In the genomic region with DNA sequence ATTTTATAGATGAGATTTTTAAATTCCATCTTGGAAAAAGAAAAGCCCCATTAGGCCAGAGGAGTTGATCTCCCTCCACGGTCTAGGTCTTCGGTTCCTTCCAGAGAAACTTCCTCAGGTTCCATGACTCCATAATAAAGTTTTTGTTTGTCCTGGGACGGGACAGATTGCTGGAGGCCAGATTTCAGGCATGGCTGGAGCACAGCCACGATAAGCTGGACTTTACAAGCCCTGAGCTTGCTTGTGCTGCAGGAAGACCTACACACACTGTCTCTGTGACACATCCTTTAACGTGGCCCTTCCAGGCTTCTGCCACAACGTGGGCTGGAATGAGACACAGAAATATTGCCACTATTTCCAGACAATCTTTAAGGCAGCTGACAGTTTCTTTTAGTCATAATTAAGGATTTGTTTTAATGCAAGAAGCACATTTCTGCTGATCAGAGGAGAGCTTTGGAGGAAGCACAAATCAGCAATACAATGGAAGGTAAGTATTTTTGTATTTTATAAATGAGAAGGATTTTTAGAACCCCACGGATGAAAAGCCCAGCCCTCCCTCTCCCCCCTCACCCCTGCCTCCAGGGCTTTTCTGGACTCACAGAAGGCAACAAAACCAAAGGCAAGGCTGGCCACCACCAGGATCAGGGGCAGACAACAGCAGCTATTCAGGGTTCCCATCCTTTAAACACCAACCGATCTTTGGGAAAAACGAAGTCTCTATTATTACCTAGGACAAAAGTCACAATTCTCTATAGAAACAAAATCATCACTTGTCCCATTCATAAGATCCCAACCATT, we compare ENCODE assay signal across 10 cellular contexts. TPM values are rescaled to one million over a fixed set of nuclear protein-coding genes. Genes with fewer than 3 reads are reported as not detected.
A peak's percentile ranks its signal among the peaks of the same experiment; 100 is the strongest.
DNase-seq lines count a peak whose midpoint lies in the region; ATAC-seq and TF ChIP-seq lines count a peak whose summit lies in the region.
"Had no signal": no experiment of that assay in that cellular context is flagged by ENCODE, and none has a peak within 500 bp of the region (broad histone marks: within the 10 kb centered on the region; RNA-seq: fewer than 3 reads in every experiment).

No MANE protein-coding gene starts in this region.

- H3K9me3 Mint-ChIP-seq in WTC11 = no peaks in the 10 kb centered on the region

- peaks cover 18% of the 10 kb centered on the region for H3K36me3 Mint-ChIP-seq in WTC11

- H4K20me1 ChIP-seq in osteoblast (ENCODE audit: insufficient read depth, low read length) = peaks cover 26% of the 10 kb centered on the region

- no peaks in the 10 kb centered on the region for H3K9me3 ChIP-seq in osteoblast (ENCODE audit: low read depth, low read length)

- H3K4me1 ChIP-seq in osteoblast (ENCODE audit: insufficient read depth, low read length) = peaks cover 55% of the 10 kb centered on the region

- H3K27me3 ChIP-seq in BJ (ENCODE audit: control insufficient read depth, insufficient read depth, low read length) = no peaks in the 10 kb centered on the region
- no peaks in the 10 kb centered on the region for H3K27me3 ChIP-seq in osteoblast (ENCODE audit: insufficient read depth, low read length)

- POLR2A ChIA-PET in BJ (lab: Charles Lee) (no interaction called here), WTC11 (lab: Charles Lee) (interaction anchor here (1.5 to 2.6 kb wide), 2 partner anchors 8 to 14 kb away, joined by 5 to 10 read pairs; no protein-coding TSS in a partner anchor)

- DNase-seq in BJ (ENCODE audit: low read depth) (peak; percentile 52), WTC11 (ENCODE audit: low spot score) (no peak), glomerular visceral epithelial cell (ENCODE audit: extremely low spot score) (peak; percentile 42), osteoblast (ENCODE audit: insufficient read length, low spot score, missing footprints) (peak; percentile 92), iPS-NIHi7 (ENCODE audit: extremely low spot score) (no peak), NCI-H2029 (lab: John Stamatoyannopoulos, UW) (no peak)
- DNase-seq in activated T-cell treated with anti-CD3 and anti-CD28 coated beads, Interleukin-2, amount 50 U/mL, for 48 hours = no peak
- DNase-seq: NK-92 treated with Interleukin-12 subunit alpha and Interleukin-12 subunit beta, amount 100 ng/mL, for 24 hours; stimulated activated CD4-positive, alpha-beta T cell treated with anti-CD3 and anti-CD28 coated beads, Interleukin-4, amount 100 ng/mL, for 1 hour had no signal

- H3K4me3 Mint-ChIP-seq in WTC11 = peak overlapping the region; percentile 96

- no peak for ATAC-seq in WTC11
- no peak for ATAC-seq in GM18511 (IDR thresholded peaks at IDR 0.05; ENCODE audit: unreplicated experiment)

- no peaks in the 10 kb centered on the region for H3K27me3 Mint-ChIP-seq in WTC11 (ENCODE audit: low read depth)

- no peak overlapping the region for H3K4me3 ChIP-seq in BJ (ENCODE audit: low read depth, low read length)
- no peak overlapping the region for H3K4me3 ChIP-seq in osteoblast (ENCODE audit: insufficient read depth, low read length)

- peak overlapping the region; percentile 38 for H3K27ac ChIP-seq in osteoblast (ENCODE audit: low read depth, low read length)

- H3K36me3 ChIP-seq in BJ (ENCODE audit: control insufficient read depth, insufficient read depth, low read length) (peaks cover 8% of the 10 kb centered on the region), osteoblast (ENCODE audit: insufficient read depth, low read length) (peaks cover 4% of the 10 kb centered on the region)

- H3K4me1 Mint-ChIP-seq in WTC11 = peaks cover 84% of the 10 kb centered on the region

- CTCF ChIA-PET in BJ (lab: Yijun Ruan, JAX) (interaction anchor here (0.7 to 3.7 kb wide), 9 partner anchors 9 to 109 kb away, joined by 3 to 19 read pairs (median 3); no protein-coding TSS in a partner anchor), WTC11 (lab: Charles Lee) (interaction anchor here (1.1 to 2.3 kb wide), 6 partner anchors 13 to 294 kb away, joined by 3 to 11 read pairs (median 6); no protein-coding TSS in a partner anchor)

- peak overlapping the region; percentile 100 for H3K27ac Mint-ChIP-seq in WTC11

- no peak for TF ChIP-seq CTCF in BJ (IDR thresholded peaks at IDR 0.05; ENCODE audit: insufficient read depth, low read depth, low read length)
- no peak for TF ChIP-seq CTCF in WTC11 (IDR thresholded peaks at IDR 0.05)
- TF ChIP-seq CTCF in osteoblast (IDR thresholded peaks at IDR 0.05; ENCODE audit: extremely low read depth, low read depth, low read length) = no peak

- H3K4me2 ChIP-seq in osteoblast (ENCODE audit: insufficient read depth, low read length) = peak overlapping the region; percentile 46

- no peak overlapping the region for H2AFZ ChIP-seq in osteoblast (ENCODE audit: low read length)

- peaks cover 100% of the 10 kb centered on the region for H3K79me2 ChIP-seq in osteoblast (ENCODE audit: insufficient read depth, low read length)

TF ChIP-seq in WTC11, 78 proteins besides CTCF, POLR2A, EP300 and RAD21 (continues in another document):
- no peak for TF ChIP-seq SOX15 (CRISPR knock-in tag; IDR thresholded peaks at IDR 0.05)
- no peak for TF ChIP-seq NFATC4 (CRISPR knock-in tag; IDR thresholded peaks at IDR 0.05)
- TF ChIP-seq MYBL2 (CRISPR knock-in tag; IDR thresholded peaks at IDR 0.05) = no peak
- TF ChIP-seq GTF2I (CRISPR knock-in tag; conservative IDR thresholded peaks at IDR 0.05) = no peak
- TF ChIP-seq, protein P1, sequence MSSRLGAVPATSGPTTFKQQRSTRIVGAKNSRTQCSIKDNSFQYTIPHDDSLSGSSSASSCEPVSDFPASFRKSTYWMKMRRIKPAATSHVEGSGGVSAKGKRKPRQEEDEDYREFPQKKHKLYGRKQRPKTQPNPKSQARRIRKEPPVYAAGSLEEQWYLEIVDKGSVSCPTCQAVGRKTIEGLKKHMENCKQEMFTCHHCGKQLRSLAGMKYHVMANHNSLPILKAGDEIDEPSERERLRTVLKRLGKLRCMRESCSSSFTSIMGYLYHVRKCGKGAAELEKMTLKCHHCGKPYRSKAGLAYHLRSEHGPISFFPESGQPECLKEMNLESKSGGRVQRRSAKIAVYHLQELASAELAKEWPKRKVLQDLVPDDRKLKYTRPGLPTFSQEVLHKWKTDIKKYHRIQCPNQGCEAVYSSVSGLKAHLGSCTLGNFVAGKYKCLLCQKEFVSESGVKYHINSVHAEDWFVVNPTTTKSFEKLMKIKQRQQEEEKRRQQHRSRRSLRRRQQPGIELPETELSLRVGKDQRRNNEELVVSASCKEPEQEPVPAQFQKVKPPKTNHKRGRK (CRISPR knock-in tag; IDR thresholded peaks at IDR 0.05; ENCODE audit: borderline replicate concordance) = no peak
- TF ChIP-seq, protein P2, sequence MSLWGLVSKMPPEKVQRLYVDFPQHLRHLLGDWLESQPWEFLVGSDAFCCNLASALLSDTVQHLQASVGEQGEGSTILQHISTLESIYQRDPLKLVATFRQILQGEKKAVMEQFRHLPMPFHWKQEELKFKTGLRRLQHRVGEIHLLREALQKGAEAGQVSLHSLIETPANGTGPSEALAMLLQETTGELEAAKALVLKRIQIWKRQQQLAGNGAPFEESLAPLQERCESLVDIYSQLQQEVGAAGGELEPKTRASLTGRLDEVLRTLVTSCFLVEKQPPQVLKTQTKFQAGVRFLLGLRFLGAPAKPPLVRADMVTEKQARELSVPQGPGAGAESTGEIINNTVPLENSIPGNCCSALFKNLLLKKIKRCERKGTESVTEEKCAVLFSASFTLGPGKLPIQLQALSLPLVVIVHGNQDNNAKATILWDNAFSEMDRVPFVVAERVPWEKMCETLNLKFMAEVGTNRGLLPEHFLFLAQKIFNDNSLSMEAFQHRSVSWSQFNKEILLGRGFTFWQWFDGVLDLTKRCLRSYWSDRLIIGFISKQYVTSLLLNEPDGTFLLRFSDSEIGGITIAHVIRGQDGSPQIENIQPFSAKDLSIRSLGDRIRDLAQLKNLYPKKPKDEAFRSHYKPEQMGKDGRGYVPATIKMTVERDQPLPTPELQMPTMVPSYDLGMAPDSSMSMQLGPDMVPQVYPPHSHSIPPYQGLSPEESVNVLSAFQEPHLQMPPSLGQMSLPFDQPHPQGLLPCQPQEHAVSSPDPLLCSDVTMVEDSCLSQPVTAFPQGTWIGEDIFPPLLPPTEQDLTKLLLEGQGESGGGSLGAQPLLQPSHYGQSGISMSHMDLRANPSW (CRISPR knock-in tag; conservative IDR thresholded peaks at IDR 0.05; ENCODE audit: low read depth) = no peak
- no peak for TF ChIP-seq ZNF121 (CRISPR knock-in tag; IDR thresholded peaks at IDR 0.05)
- no peak for TF ChIP-seq HMGA2 (CRISPR knock-in tag; IDR thresholded peaks at IDR 0.05)
- TF ChIP-seq TP53 (CRISPR knock-in tag; IDR thresholded peaks at IDR 0.05) = no peak
- TF ChIP-seq OVOL2 (CRISPR knock-in tag; IDR thresholded peaks at IDR 0.05; ENCODE audit: borderline replicate concordance) = no peak
- TF ChIP-seq ELF4 (CRISPR knock-in tag; IDR thresholded peaks at IDR 0.05; ENCODE audit: low read depth) = no peak
- no peak for TF ChIP-seq ZNF671 (CRISPR knock-in tag; IDR thresholded peaks at IDR 0.05)
- TF ChIP-seq, protein P3, sequence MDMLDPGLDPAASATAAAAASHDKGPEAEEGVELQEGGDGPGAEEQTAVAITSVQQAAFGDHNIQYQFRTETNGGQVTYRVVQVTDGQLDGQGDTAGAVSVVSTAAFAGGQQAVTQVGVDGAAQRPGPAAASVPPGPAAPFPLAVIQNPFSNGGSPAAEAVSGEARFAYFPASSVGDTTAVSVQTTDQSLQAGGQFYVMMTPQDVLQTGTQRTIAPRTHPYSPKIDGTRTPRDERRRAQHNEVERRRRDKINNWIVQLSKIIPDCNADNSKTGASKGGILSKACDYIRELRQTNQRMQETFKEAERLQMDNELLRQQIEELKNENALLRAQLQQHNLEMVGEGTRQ (CRISPR knock-in tag; IDR thresholded peaks at IDR 0.05) = no peak
- no peak for TF ChIP-seq SMAD4 (CRISPR knock-in tag; IDR thresholded peaks at IDR 0.05)

RNA-seq across cellular contexts. Expression of a gene that starts 6.5 kb away (rescaled TPM):
- polyA plus RNA-seq in BJ (2011; rRNA removed) = 49.3 and 72.9 TPM in 2 replicates
- polyA minus RNA-seq in BJ (2011; rRNA and poly(A)+ RNA removed) = 89.0 and 96.2 TPM in 2 replicates
- total RNA-seq in WTC11 (2021) (175 to 191 TPM (median 181 TPM) in 3 replicates), osteoblast (65.1 and 65.9 TPM in 2 replicates)

Comparison
In these comparisons a context has a peak if more than half of its experiments do, and no peak if none do; other contexts are left out.
1. DNase-seq: peak in BJ (single experiment), glomerular visceral epithelial cell (single experiment) and osteoblast (single experiment); none in WTC11 (single experiment), iPS-NIHi7 (single experiment), activated T-cell treated with anti-CD3 and anti-CD28 coated beads, Interleukin-2, amount 50 U/mL, for 48 hours (0 of 2) and NCI-H2029 (single experiment).